In the genomic region with DNA sequence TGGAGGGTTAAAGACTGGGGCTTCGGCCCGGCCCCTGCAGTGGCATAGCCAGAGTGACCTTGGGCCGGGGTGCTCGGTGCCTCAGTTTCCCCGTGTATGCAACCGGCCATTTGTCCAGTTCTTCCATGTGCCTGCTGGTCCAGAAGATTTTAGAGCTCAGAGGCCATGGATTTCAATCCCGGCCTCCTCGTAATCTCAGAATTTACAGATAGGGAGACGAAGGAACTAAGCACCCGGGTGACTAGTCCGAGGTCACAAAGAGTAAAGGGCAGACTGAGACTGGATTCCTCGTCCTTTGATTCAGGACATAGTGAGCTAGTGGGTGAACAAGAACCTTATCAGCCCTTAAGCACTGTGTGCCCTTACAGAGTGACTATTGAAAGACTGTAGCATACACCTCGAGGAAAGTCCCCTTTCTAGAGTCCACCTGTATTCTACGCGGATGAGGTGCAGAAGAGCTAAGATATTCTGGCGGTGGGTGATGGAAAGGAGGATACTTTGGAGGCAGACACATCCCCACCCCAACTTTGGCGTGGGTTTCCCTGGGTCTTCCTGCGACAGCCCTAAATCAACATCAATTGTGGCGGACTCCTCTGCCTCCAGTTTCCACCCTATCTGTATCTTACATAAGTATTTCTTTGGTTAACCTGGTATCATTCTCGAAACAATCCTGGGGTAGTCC, we compare ENCODE assay signal across 8 cellular contexts. TPM values are rescaled to one million over a fixed set of nuclear protein-coding genes. Genes with fewer than 3 reads are reported as not detected.
DNase-seq lines count a peak whose midpoint lies in the region; TF ChIP-seq lines count a peak whose summit lies in the region.

No MANE protein-coding gene starts in this region.

- no peaks in the 10 kb centered on the region for H3K27me3 Mint-ChIP-seq in CD14-positive monocyte (ENCODE audit: low read depth in 3 of 3)

- peak overlapping the region; percentile 87 to 92 (median 90) for H3K9ac ChIP-seq in subcutaneous abdominal adipose tissue (ENCODE audit: low read length in 5 of 5)

- H3K9me3 ChIP-seq in subcutaneous abdominal adipose tissue (ENCODE audit: control insufficient read depth in 5 of 5, low read length in 5 of 5) = no peaks in the 10 kb centered on the region

- peak overlapping the region; percentile 93 to 94 for H3K4me3 Mint-ChIP-seq in CD14-positive monocyte

- peaks cover 15 to 18% of the 10 kb centered on the region in 2 donors for H3K36me3 Mint-ChIP-seq in CD14-positive monocyte

- TF ChIP-seq CTCF in CD14-positive monocyte (IDR thresholded peaks at IDR 0.05) (no peak), kidney epithelial cell (IDR thresholded peaks at IDR 0.05; ENCODE audit: insufficient read depth, low read length, poor library complexity, severe bottlenecking) (no peak)

- H3K36me3 ChIP-seq in kidney epithelial cell (ENCODE audit: control insufficient read depth, insufficient read depth, low read length) = no peaks in the 10 kb centered on the region
- peaks cover 0 to 6% (median 2%) of the 10 kb centered on the region in 5 donors for H3K36me3 ChIP-seq in subcutaneous abdominal adipose tissue (ENCODE audit: control insufficient read depth in 5 of 5, insufficient read depth in 5 of 5, low read length in 5 of 5)

- H3K27ac Mint-ChIP-seq in CD14-positive monocyte = peak overlapping the region; percentile 91 to 99 (median 94)

- DNase-seq in CD14-positive monocyte (ENCODE audit: low spot score) = no peak
- DNase-seq in M059J (ENCODE audit: low read depth) = peak; percentile 34
- peak; percentile 2 for DNase-seq in astrocyte of the hippocampus (ENCODE audit: low read depth, low spot score)
- no peak for DNase-seq in kidney epithelial cell (ENCODE audit: low read depth)
- DNase-seq in NCI-H2227 (lab: John Stamatoyannopoulos, UW; ENCODE audit: unreplicated experiment) = no peak
- DNase-seq in HuH-7.5 (ENCODE audit: low spot score) = no peak
- no peak for DNase-seq in epidermal melanocyte (ENCODE audit: insufficient read length, low spot score)

- H3K4me3 ChIP-seq in kidney epithelial cell (ENCODE audit: low read depth, low read length) (peak overlapping the region; percentile 99), subcutaneous abdominal adipose tissue (ENCODE audit: low read depth in 1 of 5, low read length in 5 of 5) (peak overlapping the region; percentile 81 to 97 (median 97))

- no peaks in the 10 kb centered on the region for H3K27me3 ChIP-seq in kidney epithelial cell (ENCODE audit: control insufficient read depth, insufficient read depth, low read length)
- H3K27me3 ChIP-seq in subcutaneous abdominal adipose tissue (ENCODE audit: control insufficient read depth in 5 of 5, insufficient read depth in 4 of 5, low read length in 5 of 5) = no peaks in the 10 kb centered on the region

- peaks cover 6 to 40% (median 30%) of the 10 kb centered on the region in 5 donors for H3K4me1 ChIP-seq in subcutaneous abdominal adipose tissue (ENCODE audit: control insufficient read depth in 5 of 5, insufficient read depth in 5 of 5, low read length in 5 of 5)

- H3K27ac ChIP-seq in subcutaneous abdominal adipose tissue (ENCODE audit: low read depth, low read length) = peak overlapping the region; percentile 93

- H3K9me3 Mint-ChIP-seq in CD14-positive monocyte = peaks cover 0 to 3% (median 0%) of the 10 kb centered on the region in 7 donors

- peaks cover 63% of the 10 kb centered on the region for H3K4me1 Mint-ChIP-seq in CD14-positive monocyte

- intact Hi-C loops in CD14-positive monocyte (cut with micrococcal nuclease) = loop anchor here in 1 of 2 donors (2.0 kb wide), 3 partner anchors 35 to 71 kb away; a partner anchor contains a TSS

RNA-seq across cellular contexts. Expression of a gene that starts 0.6 kb away (rescaled TPM):
- 10 to 100 TPM; 38.8 to 49.0 TPM for polyA plus RNA-seq in CD14-positive monocyte
- total RNA-seq in M059J (2014; rRNA removed; shearing (Covaris generic)) = 21.4 and 34.0 TPM in 2 replicates
- total RNA-seq in kidney epithelial cell = 19.8 and 20.9 TPM in 2 replicates

RNA-seq across cellular contexts. Expression of a gene that starts 0.9 kb away (rescaled TPM):
- 10 to 100 TPM; 32.3 to 55.7 TPM for polyA plus RNA-seq in CD14-positive monocyte
- total RNA-seq in M059J (2014; rRNA removed; shearing (Covaris generic)) = 27.2 and 36.8 TPM in 2 replicates
- 17.2 and 17.7 TPM in 2 replicates for total RNA-seq in kidney epithelial cell

RNA-seq across cellular contexts. Expression of a gene that starts 53.4 kb away (rescaled TPM):
- polyA plus RNA-seq in CD14-positive monocyte = 10 to 100 TPM; 77.8 to 87.8 TPM
- 72.0 and 80.5 TPM in 2 replicates for total RNA-seq in M059J (2014; rRNA removed; shearing (Covaris generic))
- total RNA-seq in kidney epithelial cell = 22.1 and 28.5 TPM in 2 replicates

RNA-seq across cellular contexts. Expression of a gene that starts 53.5 kb away (rescaled TPM):
- 10 to 100 TPM; 22.1 to 23.8 TPM for polyA plus RNA-seq in CD14-positive monocyte
- total RNA-seq in M059J (2014; rRNA removed; shearing (Covaris generic)) = 50.8 and 61.0 TPM in 2 replicates
- 30.1 and 34.4 TPM in 2 replicates for total RNA-seq in kidney epithelial cell

Comparison
In these comparisons a context has a peak if more than half of its experiments do, and no peak if none do; other contexts are left out.
1. DNase-seq: peak in M059J (single experiment) and astrocyte of the hippocampus (single experiment); none in CD14-positive monocyte (single experiment), kidney epithelial cell (single experiment), NCI-H2227 (single experiment), HuH-7.5 (single experiment) and epidermal melanocyte (single experiment).